17 cellular contexts compared by ENCODE assay signal in genomic region chr16:53428681-53429080, GRCh38. TPM values are rescaled to one million over a fixed set of nuclear protein-coding genes. Genes with fewer than 3 reads are reported as not detected.
DNase-seq lines count a peak whose midpoint lies in the region; ATAC-seq, FAIRE-seq and TF ChIP-seq lines count a peak whose summit lies in the region.
"Had no signal": no experiment of that assay in that cellular context is flagged by ENCODE, and none has a peak within 500 bp of the region (broad histone marks: within the 10 kb centered on the region; RNA-seq: fewer than 3 reads in every experiment).

No MANE protein-coding gene starts in this region.

- peak overlapping the region; percentile 51 for H2AFZ ChIP-seq in keratinocyte (ENCODE audit: control insufficient read depth, low read length)

- dilution Hi-C loops in keratinocyte (cut with MboI; ENCODE audit: extremely low pct_ligation_motif_present, low sequenced_read_pairs) = no loop called here

- no peaks in the 10 kb centered on the region for H3K36me3 ChIP-seq in keratinocyte (ENCODE audit: control insufficient read depth in 2 of 2, extremely low read depth in 1 of 2, insufficient read depth in 2 of 2, low read length in 2 of 2)
- no peaks in the 10 kb centered on the region for H3K36me3 ChIP-seq in brain microvascular endothelial cell (replicated peaks)
- H3K36me3 ChIP-seq: MG63 had no signal

- H3K4me1 ChIP-seq in keratinocyte (ENCODE audit: control insufficient read depth, extremely low read depth, insufficient read depth, low read length) = peaks cover 6% of the 10 kb centered on the region
- H3K4me1 ChIP-seq: A549 had no signal

- TF ChIP-seq CTCF in keratinocyte (optimal IDR thresholded peaks at IDR 0.05 in 1 of 3, IDR thresholded peaks at IDR 0.05 in 1 of 3, conservative IDR thresholded peaks at IDR 0.05 in 1 of 3; ENCODE audit: extremely low read depth in 1 of 3, insufficient read depth in 2 of 3, low read length in 3 of 3) = no peak
- TF ChIP-seq CTCF in brain microvascular endothelial cell (IDR thresholded peaks at IDR 0.05; ENCODE audit: low read depth, low read length, missing control alignments) = no peak

- intact Hi-C loops in left colon (cut with DNase I, micrococcal nuclease) = no loop called here

- FAIRE-seq in keratinocyte (lab: Jason Lieb, UNC) = no peak
- FAIRE-seq: A549, D721Med, GM19239 had no signal

- in situ Hi-C loops in brain microvascular endothelial cell (cut with HindIII; ENCODE audit: low pct_ligation_motif_present, low sequenced_read_pairs) = no loop called here

- H3K27ac ChIP-seq in keratinocyte (ENCODE audit: control insufficient read depth, insufficient read depth, low read length) = no peak overlapping the region
- no peak overlapping the region for H3K27ac ChIP-seq in brain microvascular endothelial cell
- H3K27ac ChIP-seq: A549 had no signal

- H3K9me1 ChIP-seq in keratinocyte (ENCODE audit: control insufficient read depth, extremely low read depth, insufficient read depth, low read length) = no peaks in the 10 kb centered on the region

- DNase-seq in SKM-1 treated with dmso at 0.1 percent for 144 hours (lab: John Stamatoyannopoulos, UW; ENCODE audit: unreplicated experiment) (peak; percentile 10), SKM-1 (lab: John Stamatoyannopoulos, UW; ENCODE audit: unreplicated experiment) (no peak), OCI-M1 (lab: John Stamatoyannopoulos, UW) (peak; percentile 4), keratinocyte (ENCODE audit: low read depth, low spot score) (no peak), brain microvascular endothelial cell (no peak), left colon (no peak)
- DNase-seq: GDM1, MG63, NCI-H1092 treated with DMSO at 0.1 percent for 48 hours, NCI-H146, NCI-H2081, NCI-H524 treated with DMSO at 0.1 percent for 48 hours, Right ventricle myocardium superior had no signal

- no peaks in the 10 kb centered on the region for H3K9me3 ChIP-seq in keratinocyte (ENCODE audit: control insufficient read depth, low read depth, low read length)

- no peak overlapping the region for H3K9ac ChIP-seq in keratinocyte (ENCODE audit: control insufficient read depth, extremely low read depth, insufficient read depth, low read length)

- H3K79me2 ChIP-seq in keratinocyte (ENCODE audit: control insufficient read depth, insufficient read depth, low read length) = no peaks in the 10 kb centered on the region

- H3K4me3 ChIP-seq in keratinocyte (ENCODE audit: control insufficient read depth in 2 of 3, extremely low read depth in 1 of 3, insufficient read depth in 2 of 3, low read depth in 1 of 3, low read length in 3 of 3) (no peak overlapping the region), brain microvascular endothelial cell (ENCODE audit: low read depth, low read length) (no peak overlapping the region)
- H3K4me3 ChIP-seq: A549, MG63 had no signal

- H3K4me2 ChIP-seq in keratinocyte (ENCODE audit: control insufficient read depth, extremely low read depth, insufficient read depth, low read depth, low read length) = no peak overlapping the region
- H3K4me2 ChIP-seq: A549 had no signal

- H4K20me1 ChIP-seq in keratinocyte (ENCODE audit: control insufficient read depth, extremely low read depth, insufficient read depth, low read length) = no peaks in the 10 kb centered on the region

- H3K27me3 ChIP-seq in keratinocyte (ENCODE audit: control insufficient read depth, extremely low read depth, insufficient read depth, low read length) (no peaks in the 10 kb centered on the region), brain microvascular endothelial cell (replicated peaks) (no peaks in the 10 kb centered on the region)

- ATAC-seq in GM19035 (IDR thresholded peaks at IDR 0.05; ENCODE audit: unreplicated experiment) = no peak
- no peak for ATAC-seq in left colon
- ATAC-seq: A549 had no signal

RNA-seq across cellular contexts. Expression of gene RBL2, which starts 5.6 kb away (rescaled TPM):
- polyA plus RNA-seq in keratinocyte = 28.4 to 44.6 TPM (median 36.7 TPM) in 3 replicates
- polyA plus RNA-seq in keratinocyte (2011; ENCODE audit: low read depth) = 18.0 TPM
- polyA plus RNA-seq in keratinocyte (2011; cell fraction: cytosol; rRNA removed) = 16.2 and 26.3 TPM in 2 replicates
- 65.3 and 76.9 TPM in 2 replicates for polyA plus RNA-seq in keratinocyte (2011; cell fraction: nucleus; rRNA removed)
- 17.7 and 18.7 TPM in 2 replicates for polyA plus RNA-seq in keratinocyte (2012; ENCODE audit: low replicate concordance)
- 22.9 to 40.1 TPM (median 34.6 TPM) in 3 replicates for polyA minus RNA-seq in keratinocyte
- 19.4 TPM for polyA minus RNA-seq in keratinocyte (2011; cell fraction: cytosol; rRNA and poly(A)+ RNA removed)
- polyA minus RNA-seq in keratinocyte (2011; cell fraction: nucleus; rRNA and poly(A)+ RNA removed) = 18.9 and 34.9 TPM in 2 replicates
- total RNA-seq in left colon = 10 to 100 TPM; 48.5 to 63.2 TPM

Comparison
In these comparisons a context has a peak if more than half of its experiments do, and no peak if none do; other contexts are left out.
1. DNase-seq: peak in SKM-1 treated with dmso at 0.1 percent for 144 hours (single experiment) and OCI-M1 (single experiment); none in SKM-1 (single experiment), keratinocyte (single experiment), brain microvascular endothelial cell (single experiment) and left colon (0 of 2).